14 cellular contexts compared by ENCODE assay signal in the genomic region with DNA sequence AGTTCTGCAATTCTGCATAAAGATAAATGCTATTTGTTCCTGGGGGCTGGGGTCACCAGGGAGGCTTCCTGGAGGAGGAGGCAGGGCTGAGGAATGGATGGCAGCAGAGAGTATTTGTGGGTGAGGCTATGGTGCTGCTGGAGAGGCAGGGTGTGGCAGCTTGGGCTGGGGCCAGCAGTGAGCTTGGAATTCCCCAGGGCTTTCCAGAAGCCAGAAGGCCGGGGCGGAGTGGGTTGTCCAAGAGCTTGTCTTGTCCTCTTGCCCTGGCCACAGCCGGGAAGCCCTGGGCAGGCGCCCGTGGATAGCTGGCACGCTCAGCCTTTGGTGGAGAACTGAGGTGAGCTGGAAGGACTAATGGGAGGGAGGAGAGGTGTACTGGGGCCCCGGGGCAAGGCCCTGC. TPM values are rescaled to one million over a fixed set of nuclear protein-coding genes. Genes with fewer than 3 reads are reported as not detected.
DNase-seq lines count a peak whose midpoint lies in the region; ATAC-seq, FAIRE-seq and TF ChIP-seq lines count a peak whose summit lies in the region.
"Had no signal": no experiment of that assay in that cellular context is flagged by ENCODE, and none has a peak within 500 bp of the region (broad histone marks: within the 10 kb centered on the region; RNA-seq: fewer than 3 reads in every experiment).

No MANE protein-coding gene starts in this region.

- H3K4me2 ChIP-seq in A549: peak overlapping the region; percentile 85

- no peak for FAIRE-seq in A549 (lab: Jason Lieb, UNC)

- POLR2A ChIA-PET in A549 (lab: Yijun Ruan, JAX) (interaction anchor here (0.6 to 2.4 kb wide), 5 partner anchors 26 to 174 kb away, joined by 3 to 10 read pairs (median 7); a partner anchor contains a TSS), HEK293T (lab: Yijun Ruan, JAX) (no interaction called here)

- peak; percentile 21; the same call in 1 of the 2 replicates for TF ChIP-seq POLR2A in A549 (IDR thresholded peaks at IDR 0.05; ENCODE audit: low read length)

- peak overlapping the region; percentile 87 to 93 for H3K27ac ChIP-seq in A549
- peak overlapping the region; percentile 83 for H3K27ac ChIP-seq in lower lobe of right lung
- H3K27ac ChIP-seq: heart right ventricle, tibial artery had no signal

- 2% methylated on average over 7 of the region's 7 CpGs for WGBS in A549 (ENCODE audit: missing lambda C conversion rate)

- no peak for TF ChIP-seq EP300 in A549 (IDR thresholded peaks at IDR 0.05)

- no peaks in the 10 kb centered on the region for H3K36me3 ChIP-seq in lower lobe of right lung
- H3K36me3 ChIP-seq: heart right ventricle, tibial artery had no signal

- peaks cover 50% of the 10 kb centered on the region for H3K4me1 ChIP-seq in A549
- H3K4me1 ChIP-seq in lower lobe of right lung: peaks cover 23% of the 10 kb centered on the region
- H3K4me1 ChIP-seq: tibial artery had no signal

- H3K9me3 ChIP-seq in A549 (no peaks in the 10 kb centered on the region), lower lobe of right lung (no peaks in the 10 kb centered on the region)
- H3K9me3 ChIP-seq: heart right ventricle, tibial artery had no signal

- peak; percentile 78 to 88 for ATAC-seq in A549
- peak; percentile 87 to 89 for ATAC-seq in lower lobe of right lung
- ATAC-seq in HG02571 (IDR thresholded peaks at IDR 0.05; ENCODE audit: unreplicated experiment): no peak

- CTCF ChIA-PET in A549 (lab: Yijun Ruan, JAX): interaction anchor here (0.7 to 23.6 kb wide), 9 partner anchors 10 to 173 kb away, joined by 3 to 344 read pairs (median 4); a partner anchor contains a TSS
- CTCF ChIA-PET in HEK293T (lab: Yijun Ruan, JAX): interaction anchor here (1.0 to 1.1 kb wide), 2 partner anchors 17 to 143 kb away, joined by 3 read pairs; no protein-coding TSS in a partner anchor

- TF ChIP-seq CTCF in A549 (IDR thresholded peaks at IDR 0.05): no peak; the same call in 2 of the 3 replicates
- no peak for TF ChIP-seq CTCF in choroid plexus epithelial cell (conservative IDR thresholded peaks at IDR 0.05; ENCODE audit: low read depth, low read length)
- TF ChIP-seq CTCF in lower lobe of right lung (IDR thresholded peaks at IDR 0.05): no peak

- H3K27me3 ChIP-seq in lower lobe of right lung (ENCODE audit: low read depth): no peaks in the 10 kb centered on the region

- TF ChIP-seq RAD21 in A549 (conservative IDR thresholded peaks at IDR 0.05 in 1 of 2, IDR thresholded peaks at IDR 0.05 in 1 of 2): no peak; a peak in 1 of 5 replicates

- intact Hi-C loops in lower lobe of right lung (cut with DNase I): no loop called here

- H3K4me3 ChIP-seq in A549: peak overlapping the region; percentile 49
- no peak overlapping the region for H3K4me3 ChIP-seq in choroid plexus epithelial cell (ENCODE audit: low read depth, low read length)
- peak overlapping the region; percentile 42 for H3K4me3 ChIP-seq in lower lobe of right lung
- H3K4me3 ChIP-seq: heart right ventricle, tibial artery had no signal

- DNase-seq in A549 (ENCODE audit: low read depth in 1 of 2, low spot score in 1 of 2): peak; percentile 83 to 91
- peak; percentile 29 for DNase-seq in HT-29 (ENCODE audit: low spot score)
- peak; percentile 15 for DNase-seq in choroid plexus epithelial cell (ENCODE audit: low read depth)
- DNase-seq in lower lobe of right lung: peak; percentile 89
- DNase-seq in NCI-H1092 treated with DMSO at 0.1 percent for 48 hours (lab: John Stamatoyannopoulos, UW): no peak
- DNase-seq in activated CD4-positive, alpha-beta T cell treated with anti-CD3 and anti-CD28 coated beads for 4 hours: no peak
- no peak for DNase-seq in HEK293T (ENCODE audit: extremely low spot score)
- DNase-seq: AML-193, midbrain, NCI-H1930, retina had no signal

TF ChIP-seq in A549, 52 proteins besides CTCF, POLR2A, EP300 and RAD21:
- TF ChIP-seq SMC3 (IDR thresholded peaks at IDR 0.05): peak; percentile 32; the same call in 2 of the 3 replicates
- TF ChIP-seq MAZ (IDR thresholded peaks at IDR 0.05; ENCODE audit: borderline replicate concordance, low read depth, low read length): no peak
- no peak for TF ChIP-seq TP53 (CRISPR knock-in tag; IDR thresholded peaks at IDR 0.05)
- TF ChIP-seq KDM5A (IDR thresholded peaks at IDR 0.05): no peak
- no peak for TF ChIP-seq BHLHE40 (IDR thresholded peaks at IDR 0.05; ENCODE audit: low read depth, low read length)
- TF ChIP-seq HDAC2 (IDR thresholded peaks at IDR 0.05): no peak
- no peak for TF ChIP-seq EHMT2 (IDR thresholded peaks at IDR 0.05; ENCODE audit: low read depth)
- no peak for TF ChIP-seq CHD2 (IDR thresholded peaks at IDR 0.05; ENCODE audit: low read length, partially characterized antibody)
- TF ChIP-seq HOXB5 (CRISPR knock-in tag; IDR thresholded peaks at IDR 0.05): no peak
- TF ChIP-seq, protein P1, sequence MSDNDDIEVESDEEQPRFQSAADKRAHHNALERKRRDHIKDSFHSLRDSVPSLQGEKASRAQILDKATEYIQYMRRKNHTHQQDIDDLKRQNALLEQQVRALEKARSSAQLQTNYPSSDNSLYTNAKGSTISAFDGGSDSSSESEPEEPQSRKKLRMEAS (IDR thresholded peaks at IDR 0.05): peak; percentile 73
- TF ChIP-seq ZFP36 (IDR thresholded peaks at IDR 0.05; ENCODE audit: borderline replicate concordance, partially characterized antibody): peak; percentile 100
- peak in 1 of 2 experiments; percentile 52; a peak in 2 of 5 replicates for TF ChIP-seq JUN (IDR thresholded peaks at IDR 0.05)

TF ChIP-seq in HEK293T, 16 proteins besides CTCF, POLR2A, EP300 and RAD21:
- TF ChIP-seq FOXK2 (IDR thresholded peaks at IDR 0.05) (no peak), ZNF384 (IDR thresholded peaks at IDR 0.05) (no peak)

RNA-seq across cellular contexts. Expression of a gene that starts 27.2 kb away (rescaled TPM):
- 28.5 and 31.9 TPM in 2 replicates for polyA plus RNA-seq in A549 (2011; rRNA removed)
- polyA plus RNA-seq in A549 (2012; cell fraction: cytosol; rRNA removed): 11.3 and 14.4 TPM in 2 replicates
- 6.3 and 7.7 TPM in 2 replicates for polyA plus RNA-seq in A549 (2012; cell fraction: nucleus; rRNA removed)
- polyA plus RNA-seq in A549 (2017; fragmentation: RNase III; extraction: RNeasy Plus Mini Kit Qiagen cat#74134 plus additional on column Dnase treatment): 16.9 to 18.2 TPM (median 18.1 TPM) in 3 replicates
- polyA minus RNA-seq in A549 (2011; rRNA and poly(A)+ RNA removed): 14.3 and 15.2 TPM in 2 replicates
- 9.8 and 15.3 TPM in 2 replicates for total RNA-seq in HT-29 (2014; rRNA removed; shearing (Covaris generic))
- total RNA-seq in lower lobe of right lung: 32.4 TPM

Comparison
In these comparisons a context has a peak if more than half of its experiments do, and no peak if none do; other contexts are left out.
1. DNase-seq: peak in A549 (2 of 2), HT-29 (single experiment), choroid plexus epithelial cell (single experiment) and lower lobe of right lung (single experiment); none in NCI-H1092 treated with DMSO at 0.1 percent for 48 hours (single experiment), activated CD4-positive, alpha-beta T cell treated with anti-CD3 and anti-CD28 coated beads for 4 hours (0 of 2) and HEK293T (single experiment).